ENCODE assay signal across 10 cellular contexts in the genomic region with DNA sequence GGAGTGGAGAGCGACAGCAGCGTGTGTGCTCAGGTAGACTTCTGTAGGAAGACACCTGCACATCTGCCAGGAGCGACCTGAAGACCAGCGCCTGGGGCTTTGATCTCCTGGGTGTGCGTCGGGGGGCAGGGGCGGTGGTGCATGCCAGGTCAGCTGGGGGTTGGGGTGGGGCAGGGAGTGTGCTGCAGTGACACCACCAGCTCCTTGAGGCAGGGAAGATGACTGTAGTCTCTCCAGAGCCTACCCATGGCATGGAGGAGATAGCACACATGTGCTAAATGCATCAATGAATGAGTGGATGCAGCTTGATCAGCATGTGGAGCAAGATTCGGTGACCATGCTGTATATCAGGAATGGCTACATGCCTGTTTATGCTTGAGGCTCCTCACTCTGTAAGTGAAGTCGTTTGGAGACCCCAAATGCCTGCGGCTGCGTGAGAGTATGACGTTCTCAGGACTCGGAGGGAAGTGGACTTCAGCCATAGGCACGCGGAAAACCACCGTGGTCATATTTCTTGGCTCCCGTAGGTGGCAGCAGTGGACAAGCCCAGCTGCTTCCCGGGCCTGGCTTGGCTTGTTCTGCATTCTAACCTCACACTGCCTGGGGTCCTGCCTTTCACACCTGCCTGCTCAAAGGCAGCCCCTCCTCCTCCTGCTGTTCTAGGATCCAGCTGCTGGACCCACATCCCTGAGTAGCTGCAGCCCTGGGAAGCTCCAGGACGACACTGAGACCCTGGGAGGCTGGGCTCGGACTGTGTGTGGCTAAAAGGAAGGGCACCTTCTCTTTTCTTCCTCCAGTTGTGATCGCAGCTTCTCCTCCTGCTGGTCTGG. TPM values are rescaled to one million over a fixed set of nuclear protein-coding genes. Genes with fewer than 3 reads are reported as not detected.
DNase-seq lines count a peak whose midpoint lies in the region; ATAC-seq, FAIRE-seq and TF ChIP-seq lines count a peak whose summit lies in the region.
"Had no signal": no experiment of that assay in that cellular context is flagged by ENCODE, and none has a peak within 500 bp of the region (broad histone marks: within the 10 kb centered on the region; RNA-seq: fewer than 3 reads in every experiment).

No MANE protein-coding gene starts in this region.

- H3K27me3 ChIP-seq in heart right ventricle, result no peaks in the 10 kb centered on the region

- intact Hi-C loops in heart right ventricle (cut with DNase I) (loop anchor here in 4 of 10 donors (5.0 to 10.0 kb wide), 3 partner anchors 530 to 1663 kb away; no protein-coding TSS in a partner anchor), posterior vena cava (cut with DNase I) (loop anchor here (10.0 kb wide), 2 partner anchors 533 to 1223 kb away; a partner anchor contains a TSS)

- no peaks in the 10 kb centered on the region for H3K9me3 Mint-ChIP-seq in activated naive CD4-positive, alpha-beta T cell treated with anti-CD3 and anti-CD28 coated beads, Interleukin-2, amount 50 U/mL, for 72 hours
- H3K9me3 Mint-ChIP-seq: IgD-negative memory B cell had no signal

- H3K9me3 ChIP-seq in heart right ventricle, result no peaks in the 10 kb centered on the region

- H3K27ac Mint-ChIP-seq in activated naive CD4-positive, alpha-beta T cell treated with anti-CD3 and anti-CD28 coated beads, Interleukin-2, amount 50 U/mL, for 72 hours, result no peak overlapping the region
- H3K27ac Mint-ChIP-seq: IgD-negative memory B cell had no signal

- peak; percentile 92 for FAIRE-seq in GM19239 (lab: Jason Lieb, UNC)
- FAIRE-seq in RCC 7860 (lab: Jason Lieb, UNC), result no peak

- no peaks in the 10 kb centered on the region for H3K36me3 ChIP-seq in heart right ventricle

- no peak overlapping the region for H3K4me3 ChIP-seq in heart right ventricle

- ATAC-seq in activated naive CD4-positive, alpha-beta T cell treated with anti-CD3 and anti-CD28 coated beads, Interleukin-2, amount 50 U/mL, for 72 hours, result peak; percentile 70 to 77
- ATAC-seq in heart right ventricle, result peak; percentile 65 to 87 (median 80)
- no peak for ATAC-seq in HG03045 (IDR thresholded peaks at IDR 0.05; ENCODE audit: unreplicated experiment)

- H3K36me3 Mint-ChIP-seq in activated naive CD4-positive, alpha-beta T cell treated with anti-CD3 and anti-CD28 coated beads, Interleukin-2, amount 50 U/mL, for 72 hours, result no peaks in the 10 kb centered on the region

- H3K27ac ChIP-seq in heart right ventricle, result no peak overlapping the region

- TF ChIP-seq CTCF in heart right ventricle (IDR thresholded peaks at IDR 0.05), result peak; percentile 68 to 84 (median 78)

- WGBS in heart right ventricle, 2 donors, result 35 to 37% methylated on average over 21 of the region's 21 CpGs

- peak in 12 of 14 donors; percentile 13 to 81 (median 56) for DNase-seq in C1 segment of cervical spinal cord (lab: John Stamatoyannopoulos, UW)
- peak; percentile 76 for DNase-seq in GM19239 (ENCODE audit: insufficient read length, low spot score)
- DNase-seq in LHCN-M2 (ENCODE audit: low read depth), result peak; percentile 40
- DNase-seq in RCC 7860 (ENCODE audit: low spot score), result peak; percentile 40
- DNase-seq in activated naive CD4-positive, alpha-beta T cell treated with anti-CD3 and anti-CD28 coated beads, Interleukin-2, amount 50 U/mL, for 72 hours (ENCODE audit: low spot score in 2 of 2), result peak in 1 of 2 donors; percentile 60
- DNase-seq in heart right ventricle, result peak; percentile 48 to 56
- DNase-seq in posterior vena cava (ENCODE audit: low spot score), result peak; percentile 88

- H3K4me1 ChIP-seq in heart right ventricle, result peaks cover 0 to 15% (median 6%) of the 10 kb centered on the region in 9 donors

RNA-seq across cellular contexts. Expression of a gene that starts 39.4 kb away (rescaled TPM):
- total RNA-seq in LHCN-M2 (2014; rRNA removed) (not detected in 2 replicates), heart right ventricle (not detected), posterior vena cava (not detected)
- not detected for polyA plus RNA-seq in LHCN-M2 (2012)
- total RNA-seq in activated naive CD4-positive, alpha-beta T cell treated with anti-CD3 and anti-CD28 coated beads, Interleukin-2, amount 50 U/mL, for 72 hours, result not detected
- not detected for polyA plus RNA-seq in heart right ventricle
- total RNA-seq: subcutaneous adipose tissue had no signal
- polyA plus RNA-seq: IgD-negative memory B cell had no signal

RNA-seq across cellular contexts. Expression of a gene that starts 47.7 kb away (rescaled TPM):
- not detected in 2 replicates for total RNA-seq in LHCN-M2 (2014; rRNA removed)
- polyA plus RNA-seq in LHCN-M2 (2012), result not detected
- total RNA-seq in activated naive CD4-positive, alpha-beta T cell treated with anti-CD3 and anti-CD28 coated beads, Interleukin-2, amount 50 U/mL, for 72 hours, result not detected
- under 1 TPM in 4 of 10 donors, not detected in 6; 0.13 to 0.39 (median 0.17) TPM for total RNA-seq in heart right ventricle
- under 1 TPM; 0.20 to 0.37 TPM for polyA plus RNA-seq in heart right ventricle
- under 1 TPM; 0.48 to 0.74 TPM for total RNA-seq in posterior vena cava
- total RNA-seq: subcutaneous adipose tissue had no signal
- polyA plus RNA-seq: IgD-negative memory B cell had no signal
